ENCODE assay signal across 12 cellular contexts in the genomic region with DNA sequence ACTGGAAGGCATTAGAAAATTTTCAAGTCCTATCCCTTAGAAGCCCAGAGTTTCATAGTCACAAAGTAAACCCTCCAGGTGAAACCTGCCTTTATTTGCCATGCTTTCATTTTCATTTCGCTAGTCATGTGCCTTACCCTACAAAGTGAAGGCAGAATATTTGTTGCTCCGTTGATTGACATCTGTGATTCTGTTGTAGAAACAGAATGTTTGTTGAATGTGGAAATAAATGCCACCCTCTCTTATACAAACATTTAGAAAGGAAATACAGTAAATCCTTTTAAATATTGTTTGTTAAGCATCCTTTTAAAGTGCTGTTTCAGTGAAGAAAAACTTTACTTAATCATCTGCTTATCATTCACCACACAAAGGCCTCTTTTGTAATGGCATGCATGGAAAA. TPM values are rescaled to one million over a fixed set of nuclear protein-coding genes. Genes with fewer than 3 reads are reported as not detected.
A peak's percentile ranks its signal among the peaks of the same experiment; 100 is the strongest.
DNase-seq lines count a peak whose midpoint lies in the region; ATAC-seq and TF ChIP-seq lines count a peak whose summit lies in the region.
"Had no signal": no experiment of that assay in that cellular context is flagged by ENCODE, and none has a peak within 500 bp of the region (broad histone marks: within the 10 kb centered on the region; RNA-seq: fewer than 3 reads in every experiment).

No MANE protein-coding gene starts in this region.

- no peak overlapping the region for H3K9ac ChIP-seq in smooth muscle cell (ENCODE audit: low read depth)

- H3K27me3 ChIP-seq in esophagus squamous epithelium (no peaks in the 10 kb centered on the region), smooth muscle cell (ENCODE audit: low read depth) (no peaks in the 10 kb centered on the region)
- H3K27me3 ChIP-seq: esophagus muscularis mucosa had no signal

- TF ChIP-seq CTCF in activated CD8-positive, alpha-beta T cell treated with anti-CD3 and anti-CD28 coated beads for 36 hours (IDR thresholded peaks at IDR 0.05): no peak
- TF ChIP-seq CTCF in esophagus squamous epithelium (IDR thresholded peaks at IDR 0.05) (no peak), smooth muscle cell (IDR thresholded peaks at IDR 0.05; ENCODE audit: borderline replicate concordance, insufficient read depth, poor library complexity, severe bottlenecking) (no peak), progenitor cell of endocrine pancreas (IDR thresholded peaks at IDR 0.05; ENCODE audit: unreplicated experiment) (no peak)

- H3K27ac ChIP-seq in esophagus squamous epithelium (peak overlapping the region in 3 of 4 donors; percentile 69 to 86 (median 81)), smooth muscle cell (ENCODE audit: low read depth) (peak overlapping the region; percentile 42)
- H3K27ac ChIP-seq: esophagus muscularis mucosa had no signal

- H3K4me1 ChIP-seq in esophagus squamous epithelium (peaks cover 4 to 45% (median 26%) of the 10 kb centered on the region in 3 donors), smooth muscle cell (ENCODE audit: low read depth) (no peaks in the 10 kb centered on the region)

- ATAC-seq in activated CD8-positive, alpha-beta T cell treated with anti-CD3 and anti-CD28 coated beads, Interleukin-2, amount 10 ng/mL, durations not matched to agents 7 days and 5 days: peak; percentile 51
- ATAC-seq in activated CD8-positive, alpha-beta T cell treated with anti-CD3 and anti-CD28 coated beads for 36 hours: no peak
- no peak for ATAC-seq in left ventricle myocardium superior
- ATAC-seq: Panc1 had no signal

- H3K4me3 ChIP-seq in esophagus squamous epithelium (peak overlapping the region in 3 of 4 donors; percentile 4 to 13 (median 6)), smooth muscle cell (no peak overlapping the region)
- H3K4me3 ChIP-seq: esophagus muscularis mucosa had no signal

- H3F3A ChIP-seq in smooth muscle cell (ENCODE audit: low read depth): no peaks in the 10 kb centered on the region

- CTCF ChIA-PET in activated CD8-positive, alpha-beta T cell treated with anti-CD3 and anti-CD28 coated beads, Interleukin-2, amount 10 ng/mL, durations not matched to agents 7 days and 5 days (lab: Charles Lee): no interaction called here
- CTCF ChIA-PET in activated CD8-positive, alpha-beta T cell treated with anti-CD3 and anti-CD28 coated beads for 36 hours (lab: Charles Lee): interaction anchor here (2.1 kb wide), 1 partner anchor 25 kb away, joined by 7 read pairs; no protein-coding TSS in a partner anchor

- H3K79me2 ChIP-seq in smooth muscle cell (ENCODE audit: low read depth): no peaks in the 10 kb centered on the region

- H3K27ac Mint-ChIP-seq in activated CD8-positive, alpha-beta T cell treated with anti-CD3 and anti-CD28 coated beads, Interleukin-2, amount 10 ng/mL, durations not matched to agents 7 days and 5 days: peak overlapping the region; percentile 22
- no peak overlapping the region for H3K27ac Mint-ChIP-seq in activated CD8-positive, alpha-beta T cell treated with anti-CD3 and anti-CD28 coated beads for 36 hours
- no peak overlapping the region for H3K27ac Mint-ChIP-seq in activated T-helper 2 cell treated with anti-CD3 and anti-CD28 coated beads, Interferon-gamma antibody, Interleukin-2, Interleukin-4, amounts not matched to agents 10 μg/mL and 5 μg/mL and 100 μg/mL, durations not matched to agents 14 hours and 24 hours and 36 hours
- H3K27ac Mint-ChIP-seq in progenitor cell of endocrine pancreas: no peak overlapping the region

- intact Hi-C loops in activated CD8-positive, alpha-beta T cell treated with anti-CD3 and anti-CD28 coated beads for 36 hours (cut with micrococcal nuclease): no loop called here
- intact Hi-C loops in esophagus squamous epithelium (cut with DNase I): no loop called here
- intact Hi-C loops in activated T-helper 2 cell treated with anti-CD3 and anti-CD28 coated beads, Interferon-gamma antibody, Interleukin-2, Interleukin-4, amounts not matched to agents 10 μg/mL and 5 μg/mL and 100 μg/mL, durations not matched to agents 14 hours and 24 hours and 36 hours (cut with micrococcal nuclease): no loop called here
- intact Hi-C loops in left ventricle myocardium superior (cut with micrococcal nuclease): no loop called here

- DNase-seq in activated CD8-positive, alpha-beta T cell treated with anti-CD3 and anti-CD28 coated beads, Interleukin-2, amount 10 ng/mL, durations not matched to agents 7 days and 5 days: no peak
- no peak for DNase-seq in activated CD8-positive, alpha-beta T cell treated with anti-CD3 and anti-CD28 coated beads for 36 hours
- peak; percentile 13 for DNase-seq in NCI-H774 (lab: John Stamatoyannopoulos, UW)
- DNase-seq in esophagus squamous epithelium (lab: John Stamatoyannopoulos, UW): no peak
- DNase-seq in smooth muscle cell (lab: John Stamatoyannopoulos, UW; ENCODE audit: unreplicated experiment): no peak
- no peak for DNase-seq in activated T-helper 2 cell treated with anti-CD3 and anti-CD28 coated beads, Interferon-gamma antibody, Interleukin-2, Interleukin-4, amounts not matched to agents 10 μg/mL and 5 μg/mL and 100 μg/mL, durations not matched to agents 14 hours and 24 hours and 36 hours (ENCODE audit: low spot score)
- no peak for DNase-seq in left ventricle myocardium superior
- DNase-seq in progenitor cell of endocrine pancreas (ENCODE audit: low spot score, unreplicated experiment): no peak
- DNase-seq: activated T-cell treated with anti-CD3 and anti-CD28 coated beads, Interleukin-2, amount 50 U/mL, for 48 hours; NCI-H2171 treated with DMSO at 0.1 percent for 48 hours had no signal

- 35 to 58% methylated on average over 2 of the region's 2 CpGs for WGBS in esophagus squamous epithelium, 2 donors
- 99% methylated on average over 2 of the region's 2 CpGs for WGBS in smooth muscle cell (ENCODE audit: low lambda C conversion rate)

- no peak for TF ChIP-seq POLR2A in esophagus squamous epithelium (IDR thresholded peaks at IDR 0.05)

- H3K36me3 Mint-ChIP-seq in activated CD8-positive, alpha-beta T cell treated with anti-CD3 and anti-CD28 coated beads, Interleukin-2, amount 10 ng/mL, durations not matched to agents 7 days and 5 days (ENCODE audit: low read depth): no peaks in the 10 kb centered on the region
- H3K36me3 Mint-ChIP-seq in activated CD8-positive, alpha-beta T cell treated with anti-CD3 and anti-CD28 coated beads for 36 hours (ENCODE audit: low read depth): no peaks in the 10 kb centered on the region
- no peaks in the 10 kb centered on the region for H3K36me3 Mint-ChIP-seq in activated T-helper 2 cell treated with anti-CD3 and anti-CD28 coated beads, Interferon-gamma antibody, Interleukin-2, Interleukin-4, amounts not matched to agents 10 μg/mL and 5 μg/mL and 100 μg/mL, durations not matched to agents 14 hours and 24 hours and 36 hours (ENCODE audit: low read depth)
- no peaks in the 10 kb centered on the region for H3K36me3 Mint-ChIP-seq in progenitor cell of endocrine pancreas (ENCODE audit: insufficient read depth)

- peaks cover 13% of the 10 kb centered on the region for H3K27me3 Mint-ChIP-seq in activated CD8-positive, alpha-beta T cell treated with anti-CD3 and anti-CD28 coated beads, Interleukin-2, amount 10 ng/mL, durations not matched to agents 7 days and 5 days (ENCODE audit: low read depth)
- no peaks in the 10 kb centered on the region for H3K27me3 Mint-ChIP-seq in activated CD8-positive, alpha-beta T cell treated with anti-CD3 and anti-CD28 coated beads for 36 hours
- H3K27me3 Mint-ChIP-seq in activated T-helper 2 cell treated with anti-CD3 and anti-CD28 coated beads, Interferon-gamma antibody, Interleukin-2, Interleukin-4, amounts not matched to agents 10 μg/mL and 5 μg/mL and 100 μg/mL, durations not matched to agents 14 hours and 24 hours and 36 hours (ENCODE audit: low read depth): peaks cover 42% of the 10 kb centered on the region
- no peaks in the 10 kb centered on the region for H3K27me3 Mint-ChIP-seq in progenitor cell of endocrine pancreas

- H3K9me3 Mint-ChIP-seq in activated CD8-positive, alpha-beta T cell treated with anti-CD3 and anti-CD28 coated beads, Interleukin-2, amount 10 ng/mL, durations not matched to agents 7 days and 5 days (ENCODE audit: insufficient read depth): no peaks in the 10 kb centered on the region
- no peaks in the 10 kb centered on the region for H3K9me3 Mint-ChIP-seq in activated CD8-positive, alpha-beta T cell treated with anti-CD3 and anti-CD28 coated beads for 36 hours
- no peaks in the 10 kb centered on the region for H3K9me3 Mint-ChIP-seq in activated T-helper 2 cell treated with anti-CD3 and anti-CD28 coated beads, Interferon-gamma antibody, Interleukin-2, Interleukin-4, amounts not matched to agents 10 μg/mL and 5 μg/mL and 100 μg/mL, durations not matched to agents 14 hours and 24 hours and 36 hours
- H3K9me3 Mint-ChIP-seq in progenitor cell of endocrine pancreas (ENCODE audit: low read depth): no peaks in the 10 kb centered on the region

- H3K4me3 Mint-ChIP-seq in activated CD8-positive, alpha-beta T cell treated with anti-CD3 and anti-CD28 coated beads, Interleukin-2, amount 10 ng/mL, durations not matched to agents 7 days and 5 days: no peak overlapping the region
- no peak overlapping the region for H3K4me3 Mint-ChIP-seq in activated CD8-positive, alpha-beta T cell treated with anti-CD3 and anti-CD28 coated beads for 36 hours
- no peak overlapping the region for H3K4me3 Mint-ChIP-seq in activated T-helper 2 cell treated with anti-CD3 and anti-CD28 coated beads, Interferon-gamma antibody, Interleukin-2, Interleukin-4, amounts not matched to agents 10 μg/mL and 5 μg/mL and 100 μg/mL, durations not matched to agents 14 hours and 24 hours and 36 hours (ENCODE audit: low read depth)
- no peak overlapping the region for H3K4me3 Mint-ChIP-seq in progenitor cell of endocrine pancreas (ENCODE audit: low read depth)

- no peak overlapping the region for H2AFZ ChIP-seq in smooth muscle cell (ENCODE audit: low read depth)

- H3K9me3 ChIP-seq in esophagus squamous epithelium: no peaks in the 10 kb centered on the region
- no peaks in the 10 kb centered on the region for H3K9me3 ChIP-seq in smooth muscle cell (replicated peaks; ENCODE audit: low read depth)
- H3K9me3 ChIP-seq: esophagus muscularis mucosa had no signal

- POLR2A ChIA-PET in activated CD8-positive, alpha-beta T cell treated with anti-CD3 and anti-CD28 coated beads, Interleukin-2, amount 10 ng/mL, durations not matched to agents 7 days and 5 days (lab: Charles Lee): no interaction called here
- POLR2A ChIA-PET in activated CD8-positive, alpha-beta T cell treated with anti-CD3 and anti-CD28 coated beads for 36 hours (lab: Charles Lee): no interaction called here

- peaks cover 6% of the 10 kb centered on the region for H3K4me1 Mint-ChIP-seq in activated CD8-positive, alpha-beta T cell treated with anti-CD3 and anti-CD28 coated beads, Interleukin-2, amount 10 ng/mL, durations not matched to agents 7 days and 5 days (ENCODE audit: low read depth)
- H3K4me1 Mint-ChIP-seq in activated CD8-positive, alpha-beta T cell treated with anti-CD3 and anti-CD28 coated beads for 36 hours (ENCODE audit: low read depth): peaks cover 5% of the 10 kb centered on the region
- peaks cover 6% of the 10 kb centered on the region for H3K4me1 Mint-ChIP-seq in activated T-helper 2 cell treated with anti-CD3 and anti-CD28 coated beads, Interferon-gamma antibody, Interleukin-2, Interleukin-4, amounts not matched to agents 10 μg/mL and 5 μg/mL and 100 μg/mL, durations not matched to agents 14 hours and 24 hours and 36 hours (ENCODE audit: low read depth)
- H3K4me1 Mint-ChIP-seq in progenitor cell of endocrine pancreas (ENCODE audit: low read depth): peaks cover 22% of the 10 kb centered on the region

- no peaks in the 10 kb centered on the region for H4K20me1 ChIP-seq in smooth muscle cell (ENCODE audit: low read depth)

- H3K36me3 ChIP-seq in esophagus squamous epithelium: no peaks in the 10 kb centered on the region
- no peaks in the 10 kb centered on the region for H3K36me3 ChIP-seq in smooth muscle cell (ENCODE audit: low read depth)
- H3K36me3 ChIP-seq: esophagus muscularis mucosa had no signal

- peak overlapping the region; percentile 6 for H3K4me2 ChIP-seq in smooth muscle cell

RNA-seq across cellular contexts. Expression of a gene that starts 34.4 kb away (rescaled TPM):
- 100 to 1,000 TPM; 149 to 152 TPM for total RNA-seq in activated CD8-positive, alpha-beta T cell treated with anti-CD3 and anti-CD28 coated beads, Interleukin-2, amount 10 ng/mL, durations not matched to agents 7 days and 5 days
- 100 to 1,000 TPM; 124 to 131 TPM for total RNA-seq in activated CD8-positive, alpha-beta T cell treated with anti-CD3 and anti-CD28 coated beads for 36 hours
- total RNA-seq in esophagus squamous epithelium: 100 to 1,000 TPM; 324 to 489 (median 375) TPM
- 182 and 189 TPM in 2 replicates for total RNA-seq in smooth muscle cell
- 76.2 and 124 TPM in 2 replicates for polyA plus RNA-seq in smooth muscle cell
- total RNA-seq in activated T-helper 2 cell treated with anti-CD3 and anti-CD28 coated beads, Interferon-gamma antibody, Interleukin-2, Interleukin-4, amounts not matched to agents 10 μg/mL and 5 μg/mL and 100 μg/mL, durations not matched to agents 14 hours and 24 hours and 36 hours: 110 TPM in 2 replicates
- total RNA-seq in left ventricle myocardium superior: 523 TPM
- 97.0 and 111 TPM in 2 replicates for total RNA-seq in progenitor cell of endocrine pancreas
